1 cellular context compared by ENCODE assay signal in genomic region chr5:127030259-127031146, GRCh38.
A peak's percentile ranks its signal among the peaks of the same experiment; 100 is the strongest.
TF ChIP-seq lines count a peak whose summit lies in the region.

A gene with protein sequence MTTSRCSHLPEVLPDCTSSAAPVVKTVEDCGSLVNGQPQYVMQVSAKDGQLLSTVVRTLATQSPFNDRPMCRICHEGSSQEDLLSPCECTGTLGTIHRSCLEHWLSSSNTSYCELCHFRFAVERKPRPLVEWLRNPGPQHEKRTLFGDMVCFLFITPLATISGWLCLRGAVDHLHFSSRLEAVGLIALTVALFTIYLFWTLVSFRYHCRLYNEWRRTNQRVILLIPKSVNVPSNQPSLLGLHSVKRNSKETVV (minus strand): TSS chr5:127030558. CDS start chr5:126918171, 112,387 bp downstream.

TF ChIP-seq in HepG2, 621 proteins besides CTCF, POLR2A, EP300 and RAD21 (continued from another document and continues in another):
- TF ChIP-seq ZNF256 (CRISPR knock-in tag; conservative IDR thresholded peaks at IDR 0.05) (peak; percentile 63; the same call in 1 of the 2 replicates), ELF4 (CRISPR knock-in tag; IDR thresholded peaks at IDR 0.05; ENCODE audit: borderline replicate concordance) (no peak; the same call in 1 of the 2 replicates), SP140L (CRISPR knock-in tag; IDR thresholded peaks at IDR 0.05; ENCODE audit: borderline replicate concordance) (no peak), JARID2 (CRISPR knock-in tag; IDR thresholded peaks at IDR 0.05; ENCODE audit: insufficient replicate concordance) (no peak), ZNF879 (CRISPR knock-in tag; IDR thresholded peaks at IDR 0.05) (0 out of 2 replicates have a peak, but pooled peaks have one; percentile 74), ZSCAN30 (CRISPR knock-in tag; IDR thresholded peaks at IDR 0.05) (0 out of 2 replicates have a peak, but pooled peaks have one; percentile 24), ZSCAN31 (CRISPR knock-in tag; IDR thresholded peaks at IDR 0.05; ENCODE audit: low read depth) (peak; percentile 80; the same call in 1 of the 2 replicates), MED1 (CRISPR knock-in tag; IDR thresholded peaks at IDR 0.05) (0 out of 2 replicates have a peak, but pooled peaks have one; percentile 57), ZBTB7B (CRISPR knock-in tag; IDR thresholded peaks at IDR 0.05) (no peak), ZFP41 (CRISPR knock-in tag; IDR thresholded peaks at IDR 0.05; ENCODE audit: borderline replicate concordance) (peak; percentile 72; the same call in 1 of the 2 replicates), THAP7 (CRISPR knock-in tag; IDR thresholded peaks at IDR 0.05) (peak; percentile 59; the same call in 1 of the 2 replicates), MYNN (CRISPR knock-in tag; IDR thresholded peaks at IDR 0.05; ENCODE audit: low read depth) (no peak), GZF1 (CRISPR knock-in tag; IDR thresholded peaks at IDR 0.05) (peak; percentile 17; the same call in 1 of the 2 replicates), ZNF589 (CRISPR knock-in tag; conservative IDR thresholded peaks at IDR 0.05) (0 out of 2 replicates have a peak, but pooled peaks have one; percentile 53), MYC (CRISPR knock-in tag; IDR thresholded peaks at IDR 0.05; ENCODE audit: borderline replicate concordance) (peak; percentile 68; the same call in 1 of the 2 replicates), FOXK2 (IDR thresholded peaks at IDR 0.05) (no peak), ZNF678 (CRISPR knock-in tag; IDR thresholded peaks at IDR 0.05) (no peak), ZNF652 (CRISPR knock-in tag; IDR thresholded peaks at IDR 0.05; ENCODE audit: borderline replicate concordance, low read depth) (no peak), MAFG (CRISPR knock-in tag; IDR thresholded peaks at IDR 0.05) (no peak), KDM6A (CRISPR knock-in tag; IDR thresholded peaks at IDR 0.05; ENCODE audit: low read depth) (no peak), ZNF33A (CRISPR knock-in tag; IDR thresholded peaks at IDR 0.05; ENCODE audit: borderline replicate concordance) (no peak; the same call in 1 of the 2 replicates), ZNF343 (CRISPR knock-in tag; IDR thresholded peaks at IDR 0.05) (0 out of 2 replicates have a peak, but pooled peaks have one; percentile 75), BHLHE40 (IDR thresholded peaks at IDR 0.05; ENCODE audit: low read length) (no peak), ATF7 (IDR thresholded peaks at IDR 0.05) (no peak), ATF7 (CRISPR knock-in tag; IDR thresholded peaks at IDR 0.05) (peak; percentile 67), ZNF3 (CRISPR knock-in tag; IDR thresholded peaks at IDR 0.05) (no peak), RERE (CRISPR knock-in tag; IDR thresholded peaks at IDR 0.05; ENCODE audit: low read depth) (no peak), IKZF1 (IDR thresholded peaks at IDR 0.05) (no peak), NBN (conservative IDR thresholded peaks at IDR 0.05) (no peak), ZNF562 (CRISPR knock-in tag; IDR thresholded peaks at IDR 0.05; ENCODE audit: borderline replicate concordance) (0 out of 2 replicates have a peak, but pooled peaks have one; percentile 42), KLF11 (CRISPR knock-in tag; IDR thresholded peaks at IDR 0.05) (no peak), MAF1 (CRISPR knock-in tag; IDR thresholded peaks at IDR 0.05; ENCODE audit: borderline replicate concordance) (no peak), YY1 (IDR thresholded peaks at IDR 0.05; ENCODE audit: insufficient read depth, insufficient replicate concordance, low read depth, low read length) (peak; percentile 50), TCF7 (IDR thresholded peaks at IDR 0.05; ENCODE audit: low read depth) (no peak), KAT2B (IDR thresholded peaks at IDR 0.05; ENCODE audit: borderline replicate concordance, low read depth, low read length) (no peak), CC2D1A (CRISPR knock-in tag; IDR thresholded peaks at IDR 0.05) (no peak), ZNF362 (CRISPR knock-in tag; IDR thresholded peaks at IDR 0.05; ENCODE audit: borderline replicate concordance) (0 out of 2 replicates have a peak, but pooled peaks have one; percentile 35), ZNF878 (CRISPR knock-in tag; IDR thresholded peaks at IDR 0.05) (peak; percentile 93), ZNF350 (CRISPR knock-in tag; IDR thresholded peaks at IDR 0.05; ENCODE audit: borderline replicate concordance, low read depth) (0 out of 2 replicates have a peak, but pooled peaks have one; percentile 5), DNMT1 (CRISPR knock-in tag; IDR thresholded peaks at IDR 0.05) (no peak), GABPA (IDR thresholded peaks at IDR 0.05; ENCODE audit: low read depth, low read length) (peak; percentile 29), GABPA (CRISPR knock-in tag; IDR thresholded peaks at IDR 0.05; ENCODE audit: low read depth) (0 out of 2 replicates have a peak, but pooled peaks have one; percentile 32), RBAK (CRISPR knock-in tag; IDR thresholded peaks at IDR 0.05) (no peak), FOXC1 (CRISPR knock-in tag; IDR thresholded peaks at IDR 0.05; ENCODE audit: borderline replicate concordance) (no peak), ZNF691 (CRISPR knock-in tag; IDR thresholded peaks at IDR 0.05; ENCODE audit: borderline replicate concordance, low read depth) (no peak; the same call in none of the 2 replicates), PATZ1 (CRISPR knock-in tag; IDR thresholded peaks at IDR 0.05) (peak; percentile 25; the same call in 1 of the 2 replicates), ZNF225 (CRISPR knock-in tag; IDR thresholded peaks at IDR 0.05) (no peak; the same call in 1 of the 2 replicates), ZNF30 (CRISPR knock-in tag; IDR thresholded peaks at IDR 0.05) (no peak)
- TF ChIP-seq, protein P1, sequence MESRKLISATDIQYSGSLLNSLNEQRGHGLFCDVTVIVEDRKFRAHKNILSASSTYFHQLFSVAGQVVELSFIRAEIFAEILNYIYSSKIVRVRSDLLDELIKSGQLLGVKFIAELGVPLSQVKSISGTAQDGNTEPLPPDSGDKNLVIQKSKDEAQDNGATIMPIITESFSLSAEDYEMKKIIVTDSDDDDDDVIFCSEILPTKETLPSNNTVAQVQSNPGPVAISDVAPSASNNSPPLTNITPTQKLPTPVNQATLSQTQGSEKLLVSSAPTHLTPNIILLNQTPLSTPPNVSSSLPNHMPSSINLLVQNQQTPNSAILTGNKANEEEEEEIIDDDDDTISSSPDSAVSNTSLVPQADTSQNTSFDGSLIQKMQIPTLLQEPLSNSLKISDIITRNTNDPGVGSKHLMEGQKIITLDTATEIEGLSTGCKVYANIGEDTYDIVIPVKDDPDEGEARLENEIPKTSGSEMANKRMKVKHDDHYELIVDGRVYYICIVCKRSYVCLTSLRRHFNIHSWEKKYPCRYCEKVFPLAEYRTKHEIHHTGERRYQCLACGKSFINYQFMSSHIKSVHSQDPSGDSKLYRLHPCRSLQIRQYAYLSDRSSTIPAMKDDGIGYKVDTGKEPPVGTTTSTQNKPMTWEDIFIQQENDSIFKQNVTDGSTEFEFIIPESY (CRISPR knock-in tag; IDR thresholded peaks at IDR 0.05), result no peak
- TF ChIP-seq, protein P2, sequence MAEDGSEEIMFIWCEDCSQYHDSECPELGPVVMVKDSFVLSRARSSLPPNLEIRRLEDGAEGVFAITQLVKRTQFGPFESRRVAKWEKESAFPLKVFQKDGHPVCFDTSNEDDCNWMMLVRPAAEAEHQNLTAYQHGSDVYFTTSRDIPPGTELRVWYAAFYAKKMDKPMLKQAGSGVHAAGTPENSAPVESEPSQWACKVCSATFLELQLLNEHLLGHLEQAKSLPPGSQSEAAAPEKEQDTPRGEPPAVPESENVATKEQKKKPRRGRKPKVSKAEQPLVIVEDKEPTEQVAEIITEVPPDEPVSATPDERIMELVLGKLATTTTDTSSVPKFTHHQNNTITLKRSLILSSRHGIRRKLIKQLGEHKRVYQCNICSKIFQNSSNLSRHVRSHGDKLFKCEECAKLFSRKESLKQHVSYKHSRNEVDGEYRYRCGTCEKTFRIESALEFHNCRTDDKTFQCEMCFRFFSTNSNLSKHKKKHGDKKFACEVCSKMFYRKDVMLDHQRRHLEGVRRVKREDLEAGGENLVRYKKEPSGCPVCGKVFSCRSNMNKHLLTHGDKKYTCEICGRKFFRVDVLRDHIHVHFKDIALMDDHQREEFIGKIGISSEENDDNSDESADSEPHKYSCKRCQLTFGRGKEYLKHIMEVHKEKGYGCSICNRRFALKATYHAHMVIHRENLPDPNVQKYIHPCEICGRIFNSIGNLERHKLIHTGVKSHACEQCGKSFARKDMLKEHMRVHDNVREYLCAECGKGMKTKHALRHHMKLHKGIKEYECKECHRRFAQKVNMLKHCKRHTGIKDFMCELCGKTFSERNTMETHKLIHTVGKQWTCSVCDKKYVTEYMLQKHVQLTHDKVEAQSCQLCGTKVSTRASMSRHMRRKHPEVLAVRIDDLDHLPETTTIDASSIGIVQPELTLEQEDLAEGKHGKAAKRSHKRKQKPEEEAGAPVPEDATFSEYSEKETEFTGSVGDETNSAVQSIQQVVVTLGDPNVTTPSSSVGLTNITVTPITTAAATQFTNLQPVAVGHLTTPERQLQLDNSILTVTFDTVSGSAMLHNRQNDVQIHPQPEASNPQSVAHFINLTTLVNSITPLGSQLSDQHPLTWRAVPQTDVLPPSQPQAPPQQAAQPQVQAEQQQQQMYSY (CRISPR knock-in tag; IDR thresholded peaks at IDR 0.05), result no peak
- TF ChIP-seq, protein P3, sequence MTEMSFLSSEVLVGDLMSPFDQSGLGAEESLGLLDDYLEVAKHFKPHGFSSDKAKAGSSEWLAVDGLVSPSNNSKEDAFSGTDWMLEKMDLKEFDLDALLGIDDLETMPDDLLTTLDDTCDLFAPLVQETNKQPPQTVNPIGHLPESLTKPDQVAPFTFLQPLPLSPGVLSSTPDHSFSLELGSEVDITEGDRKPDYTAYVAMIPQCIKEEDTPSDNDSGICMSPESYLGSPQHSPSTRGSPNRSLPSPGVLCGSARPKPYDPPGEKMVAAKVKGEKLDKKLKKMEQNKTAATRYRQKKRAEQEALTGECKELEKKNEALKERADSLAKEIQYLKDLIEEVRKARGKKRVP (CRISPR knock-in tag; IDR thresholded peaks at IDR 0.05), result peak in 1 of 2 experiments; percentile 79; a peak in 2 of 4 replicates
